ENCODE assay signal across 24 cellular contexts in genomic region chr1:8478566-8478965, GRCh38.
DNase-seq lines count a peak whose midpoint lies in the region; ATAC-seq and TF ChIP-seq lines count a peak whose summit lies in the region.
"Had no signal": no experiment of that assay in that cellular context is flagged by ENCODE, and none has a peak within 500 bp of the region (broad histone marks: within the 10 kb centered on the region; RNA-seq: fewer than 3 reads in every experiment).

No MANE protein-coding gene starts in this region.

- H2AFZ ChIP-seq in GM23248 (no peak overlapping the region), OCI-LY1 (ENCODE audit: low read length) (no peak overlapping the region)

- peak overlapping the region; percentile 87 for H3K4me2 ChIP-seq in GM23248 (ENCODE audit: unreplicated experiment)
- no peak overlapping the region for H3K4me2 ChIP-seq in OCI-LY1 (ENCODE audit: low read length)
- H3K4me2 ChIP-seq: BLaER1 treated with 17β-estradiol and CSF1 and Interleukin-3, amounts not matched to agents 10 nM and 100 nM had no signal

- H4K20me1 ChIP-seq in GM23248 (ENCODE audit: insufficient read depth) (no peaks in the 10 kb centered on the region), OCI-LY1 (ENCODE audit: insufficient read depth, low read length) (no peaks in the 10 kb centered on the region)

- H3K4me3 ChIP-seq in GM23248 = no peak overlapping the region
- H3K4me3 ChIP-seq in OCI-LY1 (ENCODE audit: low read depth, low read length, poor library complexity, severe bottlenecking) = no peak overlapping the region
- no peak overlapping the region for H3K4me3 ChIP-seq in gastroesophageal sphincter
- H3K4me3 ChIP-seq: BLaER1 treated with 17β-estradiol and CSF1 and Interleukin-3, amounts not matched to agents 10 nM and 100 nM; breast epithelium; mucosa of descending colon; suprapubic skin had no signal

- no peaks in the 10 kb centered on the region for H3K27me3 Mint-ChIP-seq in progenitor cell of endocrine pancreas
- H3K27me3 Mint-ChIP-seq: activated naive CD4-positive, alpha-beta T cell treated with anti-CD3 and anti-CD28 coated beads, Interleukin-2, amount 10 ng/mL, durations not matched to agents 7 days and 5 days; effector memory CD8-positive, alpha-beta T cell had no signal

- H3K27me3 ChIP-seq in GM23248 (replicated peaks; ENCODE audit: insufficient read depth) (no peaks in the 10 kb centered on the region), OCI-LY1 (ENCODE audit: insufficient read depth, low read length) (no peaks in the 10 kb centered on the region), gastroesophageal sphincter (no peaks in the 10 kb centered on the region)
- H3K27me3 ChIP-seq: BLaER1 treated with 17β-estradiol and CSF1 and Interleukin-3, amounts not matched to agents 10 nM and 100 nM; breast epithelium; suprapubic skin had no signal

- peaks cover 4% of the 10 kb centered on the region for H3K36me3 Mint-ChIP-seq in progenitor cell of endocrine pancreas (ENCODE audit: insufficient read depth)

- ATAC-seq in gastroesophageal sphincter = no peak
- no peak for ATAC-seq in HG03354 (IDR thresholded peaks at IDR 0.05; ENCODE audit: poor library complexity, severe bottlenecking, unreplicated experiment)
- ATAC-seq: effector memory CD8-positive, alpha-beta T cell; mucosa of descending colon had no signal

- H3F3A ChIP-seq in GM23248 (ENCODE audit: insufficient read depth) (peaks cover 55% of the 10 kb centered on the region), OCI-LY1 (ENCODE audit: insufficient read depth, low read length) (peaks cover 6% of the 10 kb centered on the region; the same call in 1 of the 2 replicates)

- H3K9me2 ChIP-seq in GM23248 (ENCODE audit: insufficient read depth) (no peaks in the 10 kb centered on the region), OCI-LY1 (ENCODE audit: low read depth, low read length) (no peaks in the 10 kb centered on the region)

- POLR2A ChIA-PET in HEK293T (lab: Yijun Ruan, JAX) = no interaction called here

- H3K27ac Mint-ChIP-seq in progenitor cell of endocrine pancreas = peak overlapping the region; percentile 77
- H3K27ac Mint-ChIP-seq: activated naive CD4-positive, alpha-beta T cell treated with anti-CD3 and anti-CD28 coated beads, Interleukin-2, amount 10 ng/mL, durations not matched to agents 7 days and 5 days had no signal

- TF ChIP-seq CTCF in OCI-LY1 (IDR thresholded peaks at IDR 0.05; ENCODE audit: low read length) (no peak), gastroesophageal sphincter (IDR thresholded peaks at IDR 0.05) (no peak), progenitor cell of endocrine pancreas (IDR thresholded peaks at IDR 0.05; ENCODE audit: unreplicated experiment) (no peak)

- peak overlapping the region; percentile 91 for H3K27ac ChIP-seq in GM23248
- peak overlapping the region; percentile 84 for H3K27ac ChIP-seq in OCI-LY1 (ENCODE audit: low read depth, low read length, poor library complexity, severe bottlenecking)
- H3K27ac ChIP-seq in gastroesophageal sphincter = peak overlapping the region in 3 of 4 donors; percentile 43 to 71 (median 70)
- H3K27ac ChIP-seq: BLaER1 treated with 17β-estradiol and CSF1 and Interleukin-3, amounts not matched to agents 10 nM and 100 nM had no signal

- no peak for TF ChIP-seq EP300 in gastroesophageal sphincter (IDR thresholded peaks at IDR 0.05)

- no peaks in the 10 kb centered on the region for H3K9me3 ChIP-seq in GM23248 (ENCODE audit: low read depth)
- H3K9me3 ChIP-seq in OCI-LY1 (ENCODE audit: low read length) = no peaks in the 10 kb centered on the region
- no peaks in the 10 kb centered on the region for H3K9me3 ChIP-seq in gastroesophageal sphincter
- H3K9me3 ChIP-seq: BLaER1 treated with 17β-estradiol and CSF1 and Interleukin-3, amounts not matched to agents 10 nM and 100 nM; breast epithelium; Caco-2; mucosa of descending colon; suprapubic skin had no signal

- H3K4me3 Mint-ChIP-seq in progenitor cell of endocrine pancreas (ENCODE audit: low read depth) = no peak overlapping the region
- H3K4me3 Mint-ChIP-seq: activated naive CD4-positive, alpha-beta T cell treated with anti-CD3 and anti-CD28 coated beads, Interleukin-2, amount 10 ng/mL, durations not matched to agents 7 days and 5 days; effector memory CD8-positive, alpha-beta T cell had no signal

- DNase-seq in GM23248 = no peak
- DNase-seq in progenitor cell of endocrine pancreas (ENCODE audit: low spot score, unreplicated experiment) = no peak
- no peak for DNase-seq in DMS79 (lab: John Stamatoyannopoulos, UW)
- no peak for DNase-seq in NCI-H1930 (lab: John Stamatoyannopoulos, UW)
- DNase-seq in HEK293T (ENCODE audit: extremely low spot score) = no peak
- DNase-seq: activated CD4-positive, alpha-beta T cell treated with anti-CD3 and anti-CD28 coated beads for 4 hours; activated naive CD4-positive, alpha-beta T cell treated with anti-CD3 and anti-CD28 coated beads, Interleukin-2, amount 10 ng/mL, durations not matched to agents 7 days and 5 days; activated T-cell treated with anti-CD3 and anti-CD28 coated beads, Interleukin-2, amount 50 U/mL, for 48 hours; amniotic stem cell; Caco-2; DMS79 treated with DMSO at 0.1 percent for 48 hours; effector memory CD8-positive, alpha-beta T cell; islet precursor cell; KBM-7; mucosa of descending colon; NCI-H1436; SHP77 treated with DMSO at 0.1 percent for 48 hours; SW 1271 had no signal

- H3K9ac ChIP-seq in GM23248 (peak overlapping the region; percentile 72), OCI-LY1 (ENCODE audit: low read length) (no peak overlapping the region)
- H3K9ac ChIP-seq: BLaER1 treated with 17β-estradiol and CSF1 and Interleukin-3, amounts not matched to agents 10 nM and 100 nM had no signal

- peaks cover 65% of the 10 kb centered on the region for H3K4me1 ChIP-seq in GM23248 (ENCODE audit: insufficient read depth)
- H3K4me1 ChIP-seq in OCI-LY1 (ENCODE audit: insufficient read depth, low read length, severe bottlenecking) = peaks cover 49% of the 10 kb centered on the region
- H3K4me1 ChIP-seq in gastroesophageal sphincter = peaks cover 5 to 54% (median 6%) of the 10 kb centered on the region in 3 donors
- H3K4me1 ChIP-seq: breast epithelium, Caco-2 had no signal

- H3K79me2 ChIP-seq in GM23248 (ENCODE audit: insufficient read depth) (peaks cover 29% of the 10 kb centered on the region), OCI-LY1 (ENCODE audit: insufficient read depth, low read length) (no peaks in the 10 kb centered on the region; the same call in 1 of the 2 replicates)

- peaks cover 26% of the 10 kb centered on the region for H3K4me1 Mint-ChIP-seq in progenitor cell of endocrine pancreas (ENCODE audit: low read depth)

- in situ Hi-C loops in GM23248 (cut with MboI) = no loop called here

- no peaks in the 10 kb centered on the region for H3K9me3 Mint-ChIP-seq in progenitor cell of endocrine pancreas (ENCODE audit: low read depth)
- H3K9me3 Mint-ChIP-seq: activated naive CD4-positive, alpha-beta T cell treated with anti-CD3 and anti-CD28 coated beads, Interleukin-2, amount 10 ng/mL, durations not matched to agents 7 days and 5 days; effector memory CD8-positive, alpha-beta T cell had no signal

- TF ChIP-seq POLR2A in gastroesophageal sphincter (IDR thresholded peaks at IDR 0.05) = no peak

- H3K36me3 ChIP-seq in GM23248 (ENCODE audit: low read depth) (no peaks in the 10 kb centered on the region), OCI-LY1 (ENCODE audit: insufficient read depth, low read length) (no peaks in the 10 kb centered on the region), gastroesophageal sphincter (no peaks in the 10 kb centered on the region)
- H3K36me3 ChIP-seq: breast epithelium, suprapubic skin had no signal

- CTCF ChIA-PET in HEK293T (lab: Yijun Ruan, JAX) = no interaction called here

TF ChIP-seq in HEK293T, 16 proteins besides CTCF, POLR2A, EP300 and RAD21:
- TF ChIP-seq, protein P1, sequence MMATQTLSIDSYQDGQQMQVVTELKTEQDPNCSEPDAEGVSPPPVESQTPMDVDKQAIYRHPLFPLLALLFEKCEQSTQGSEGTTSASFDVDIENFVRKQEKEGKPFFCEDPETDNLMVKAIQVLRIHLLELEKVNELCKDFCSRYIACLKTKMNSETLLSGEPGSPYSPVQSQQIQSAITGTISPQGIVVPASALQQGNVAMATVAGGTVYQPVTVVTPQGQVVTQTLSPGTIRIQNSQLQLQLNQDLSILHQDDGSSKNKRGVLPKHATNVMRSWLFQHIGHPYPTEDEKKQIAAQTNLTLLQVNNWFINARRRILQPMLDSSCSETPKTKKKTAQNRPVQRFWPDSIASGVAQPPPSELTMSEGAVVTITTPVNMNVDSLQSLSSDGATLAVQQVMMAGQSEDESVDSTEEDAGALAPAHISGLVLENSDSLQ (IDR thresholded peaks at IDR 0.05) = no peak
- TF ChIP-seq FOXM1 (IDR thresholded peaks at IDR 0.05; ENCODE audit: borderline replicate concordance) = no peak
